8 cellular contexts compared by ENCODE assay signal in the genomic region with DNA sequence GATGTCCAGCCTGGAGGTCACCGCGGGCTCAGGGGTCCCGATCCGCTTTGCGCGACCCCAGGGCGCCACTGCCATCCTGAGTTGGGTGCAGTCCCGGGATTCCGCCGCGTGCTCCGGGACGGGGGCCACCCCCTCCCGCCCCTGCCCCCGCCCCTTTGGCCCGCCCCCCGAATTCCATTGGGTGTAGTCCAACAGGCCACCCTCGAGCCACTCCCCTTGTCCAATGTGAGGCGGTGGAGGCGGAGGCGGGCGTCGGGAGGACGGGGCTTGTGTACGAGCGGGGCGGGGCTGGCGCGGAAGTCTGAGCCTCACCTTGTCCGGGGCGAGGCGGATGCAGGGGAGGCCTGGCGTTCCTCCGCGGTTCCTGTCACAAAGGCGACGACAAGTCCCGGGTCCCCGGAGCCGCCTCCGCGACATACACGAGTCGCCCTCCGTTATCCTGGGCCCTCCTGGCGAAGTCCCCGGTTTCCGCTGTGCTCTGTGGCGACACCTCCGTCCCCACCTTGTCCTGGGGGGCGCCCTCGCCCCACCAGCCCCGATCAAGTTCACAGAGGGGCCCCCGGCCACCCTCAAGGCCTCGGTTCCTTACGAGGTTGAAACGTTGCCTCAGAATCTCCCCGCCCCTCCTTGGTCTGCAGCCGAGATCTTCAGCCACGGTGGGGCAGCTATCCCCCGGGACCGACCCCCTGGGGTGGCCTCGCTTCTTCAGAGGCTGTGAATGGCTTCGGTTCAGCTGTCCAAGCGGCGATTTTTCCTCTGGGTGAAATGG. TPM values are rescaled to one million over a fixed set of nuclear protein-coding genes. Genes with fewer than 3 reads are reported as not detected.
DNase-seq lines count a peak whose midpoint lies in the region; ATAC-seq and TF ChIP-seq lines count a peak whose summit lies in the region.

No MANE protein-coding gene starts in this region.

- peaks cover 61% of the 10 kb centered on the region for H3K4me1 ChIP-seq in CD4-positive, alpha-beta memory T cell (ENCODE audit: insufficient read depth, low read length)
- peaks cover 49% of the 10 kb centered on the region for H3K4me1 ChIP-seq in effector memory CD4-positive, alpha-beta T cell (ENCODE audit: control insufficient read depth, insufficient read depth, low read length, poor library complexity, severe bottlenecking)

- intact Hi-C loops in CD4-positive, alpha-beta memory T cell (cut with micrococcal nuclease) = loop anchor here (1.0 to 2.0 kb wide), 4 partner anchors 36 to 130 kb away; a partner anchor contains a TSS

- peak overlapping the region; percentile 43 to 64 for H3K4me3 ChIP-seq in CD4-positive, alpha-beta memory T cell (ENCODE audit: low read length in 2 of 2)
- H3K4me3 ChIP-seq in effector memory CD4-positive, alpha-beta T cell (ENCODE audit: insufficient read depth, low read depth, low read length, poor library complexity, severe bottlenecking) = peak overlapping the region; percentile 64

- H3K4me3 Mint-ChIP-seq in CD4-positive, alpha-beta memory T cell = peak overlapping the region; percentile 81 to 93 (median 88)
- peak overlapping the region; percentile 61 for H3K4me3 Mint-ChIP-seq in memory B cell

- POLR2A ChIA-PET in CD4-positive, alpha-beta memory T cell (lab: Charles Lee; ENCODE audit: partially characterized antibody) = interaction anchor here (0.7 to 5.7 kb wide), 16 partner anchors 9 to 291 kb away, joined by 3 to 50 read pairs (median 4); a partner anchor contains a TSS

- CTCF ChIA-PET in CD4-positive, alpha-beta memory T cell (lab: Charles Lee; ENCODE audit: partially characterized antibody) = interaction anchor here (0.6 to 7.8 kb wide), 5 partner anchors 36 to 989 kb away, joined by 3 to 39 read pairs (median 4); no protein-coding TSS in a partner anchor

- H3K4me1 Mint-ChIP-seq in CD4-positive, alpha-beta memory T cell = peaks cover 26 to 59% (median 42%) of the 10 kb centered on the region in 4 donors
- peaks cover 6% of the 10 kb centered on the region for H3K4me1 Mint-ChIP-seq in memory B cell

- no peaks in the 10 kb centered on the region for H3K9me3 Mint-ChIP-seq in CD4-positive, alpha-beta memory T cell
- H3K9me3 Mint-ChIP-seq in memory B cell = no peaks in the 10 kb centered on the region

- peak; percentile 94 to 98 (median 97) for DNase-seq in CD4-positive, alpha-beta memory T cell
- DNase-seq in GM20000 (ENCODE audit: low spot score) = peak; percentile 92
- peak; percentile 92 for DNase-seq in HT1080 (ENCODE audit: low read depth)
- peak; percentile 99 for DNase-seq in NK-92 treated with Interleukin-12 subunit alpha and Interleukin-12 subunit beta, amount 100 ng/mL, for 24 hours (lab: John Stamatoyannopoulos, UW)
- peak; percentile 91 to 93 (median 92) for DNase-seq in activated CD8-positive, alpha-beta memory T cell treated with anti-CD3 and anti-CD28 coated beads for 48 hours (ENCODE audit: low read depth in 2 of 3, low spot score in 2 of 3)
- DNase-seq in effector memory CD4-positive, alpha-beta T cell = peak; percentile 95 to 97 (median 96)
- peak; percentile 64 to 73 for DNase-seq in memory B cell (ENCODE audit: low spot score in 2 of 2)
- DNase-seq in stimulated activated CD4-positive, alpha-beta T cell treated with anti-CD3 and anti-CD28 coated beads, TNF-alpha, amount 100 ng/mL, for 48 hours (ENCODE audit: low read depth in 3 of 3) = peak; percentile 96 to 98 (median 97)

- no peaks in the 10 kb centered on the region for H3K27me3 Mint-ChIP-seq in CD4-positive, alpha-beta memory T cell
- H3K27me3 Mint-ChIP-seq in memory B cell = peaks cover 7% of the 10 kb centered on the region

- H3K36me3 Mint-ChIP-seq in CD4-positive, alpha-beta memory T cell = peaks cover 0 to 18% of the 10 kb centered on the region in 2 donors
- H3K36me3 Mint-ChIP-seq in memory B cell = peaks cover 2% of the 10 kb centered on the region

- no peak for TF ChIP-seq CTCF in GM20000 (IDR thresholded peaks at IDR 0.05; ENCODE audit: extremely low read depth, missing control alignments)

- H3K27me3 ChIP-seq in CD4-positive, alpha-beta memory T cell (ENCODE audit: insufficient read depth, low read length) = no peaks in the 10 kb centered on the region
- no peaks in the 10 kb centered on the region for H3K27me3 ChIP-seq in effector memory CD4-positive, alpha-beta T cell (replicated peaks; ENCODE audit: control insufficient read depth, insufficient read depth, low read length, poor library complexity, severe bottlenecking)

- peak overlapping the region; percentile 93 to 100 (median 99) for H3K27ac Mint-ChIP-seq in CD4-positive, alpha-beta memory T cell
- peak overlapping the region; percentile 63 for H3K27ac Mint-ChIP-seq in memory B cell

- no peaks in the 10 kb centered on the region for H3K9me3 ChIP-seq in CD4-positive, alpha-beta memory T cell (ENCODE audit: control insufficient read depth in 1 of 2, low read length in 2 of 2)
- H3K9me3 ChIP-seq in effector memory CD4-positive, alpha-beta T cell (ENCODE audit: control insufficient read depth, low read length) = no peaks in the 10 kb centered on the region

- peak; percentile 68 for ATAC-seq in memory B cell (ENCODE audit: low read depth)

- peak overlapping the region; percentile 98 for H3K27ac ChIP-seq in CD4-positive, alpha-beta memory T cell (ENCODE audit: low read depth, low read length)
- H3K27ac ChIP-seq in effector memory CD4-positive, alpha-beta T cell (ENCODE audit: insufficient read depth, low read length, poor library complexity, severe bottlenecking) = peak overlapping the region; percentile 97

- no peaks in the 10 kb centered on the region for H3K36me3 ChIP-seq in CD4-positive, alpha-beta memory T cell (ENCODE audit: insufficient read depth, low read length)
- no peaks in the 10 kb centered on the region for H3K36me3 ChIP-seq in effector memory CD4-positive, alpha-beta T cell (ENCODE audit: control insufficient read depth, insufficient read depth, low read length)

RNA-seq across cellular contexts. Expression of a gene that starts 1.2 kb away (rescaled TPM):
- total RNA-seq in CD4-positive, alpha-beta memory T cell = 10 to 100 TPM; 25.8 to 27.0 TPM
- 1 to 10 TPM; 4.4 to 5.0 TPM for polyA plus RNA-seq in CD4-positive, alpha-beta memory T cell
- 53.6 and 67.8 TPM in 2 replicates for total RNA-seq in HT1080 (2014; rRNA removed; shearing (Covaris generic))
- 24.2 and 28.5 TPM in 2 replicates for polyA plus RNA-seq in HT1080 (2015; cell fraction: cytosol; rRNA removed)
- polyA plus RNA-seq in HT1080 (2015; cell fraction: nucleus; rRNA removed) = 89.9 and 96.1 TPM in 2 replicates

Comparison
In these comparisons a context has a peak if more than half of its experiments do, and no peak if none do; other contexts are left out.
1. Peak in every context shown above with its lines: DNase-seq, ATAC-seq, H3K4me3 ChIP-seq and H3K27ac ChIP-seq.